In the genomic region with DNA sequence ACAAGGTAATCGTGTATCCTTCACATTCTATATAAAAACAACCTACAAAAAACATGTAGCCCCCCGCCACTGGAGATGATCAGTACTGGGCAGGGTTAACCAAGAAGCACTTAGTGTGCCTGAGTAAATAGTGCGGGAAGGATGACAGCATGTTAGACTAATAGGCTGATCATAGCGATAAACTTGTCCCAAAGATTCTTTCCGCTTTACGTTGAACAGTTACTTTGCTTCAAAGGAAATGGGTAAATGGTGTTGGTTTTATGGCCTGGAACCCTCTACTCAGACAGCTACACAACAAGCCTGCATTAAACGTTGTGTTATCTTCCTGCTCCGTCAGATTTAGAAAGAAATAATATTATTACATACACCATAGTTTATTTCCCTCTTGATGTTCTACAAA, we compare ENCODE assay signal across 24 cellular contexts.
DNase-seq lines count a peak whose midpoint lies in the region; ATAC-seq and TF ChIP-seq lines count a peak whose summit lies in the region.
"Had no signal": no experiment of that assay in that cellular context is flagged by ENCODE, and none has a peak within 500 bp of the region (broad histone marks: within the 10 kb centered on the region; RNA-seq: fewer than 3 reads in every experiment).

No MANE protein-coding gene starts in this region.

- intact Hi-C loops in left colon (cut with DNase I, micrococcal nuclease), result loop anchor here in 1 of 2 donors (10.0 kb wide), 2 partner anchors 175 to 365 kb away; no protein-coding TSS in a partner anchor

- H3K36me3 ChIP-seq in thoracic aorta (no peaks in the 10 kb centered on the region), HAP-1 (replicated peaks) (no peaks in the 10 kb centered on the region)
- H3K36me3 ChIP-seq: BLaER1, esophagus squamous epithelium, WERI-Rb-1 had no signal

- peaks cover 8 to 31% (median 15%) of the 10 kb centered on the region in 3 donors for H3K27me3 Mint-ChIP-seq in immature natural killer cell (ENCODE audit: low read depth in 3 of 3)

- H3K9me3 ChIP-seq in thoracic aorta (no peaks in the 10 kb centered on the region), HAP-1 (no peaks in the 10 kb centered on the region)
- H3K9me3 ChIP-seq: esophagus squamous epithelium had no signal

- in situ Hi-C loops in HAP-1 (cut with MboI; ENCODE audit: low sequenced_read_pairs), result no loop called here

- no peak for TF ChIP-seq CTCF in thoracic aorta (IDR thresholded peaks at IDR 0.05)

- H3K4me3 ChIP-seq in thoracic aorta (peak overlapping the region; percentile 78), HAP-1 (no peak overlapping the region)
- H3K4me3 ChIP-seq: BLaER1 had no signal

- H3K36me3 Mint-ChIP-seq in immature natural killer cell, result no peaks in the 10 kb centered on the region

- peaks cover 21 to 42% of the 10 kb centered on the region in 2 donors for H3K4me1 ChIP-seq in thoracic aorta (ENCODE audit: control insufficient read depth in 1 of 2, low read depth in 2 of 2)
- H3K4me1 ChIP-seq in HAP-1, result no peaks in the 10 kb centered on the region

- DNase-seq in NCI-H748 (lab: John Stamatoyannopoulos, UW; ENCODE audit: unreplicated experiment) (peak; percentile 25), NCI-H748 treated with DMSO at 0.1 percent for 48 hours (lab: John Stamatoyannopoulos, UW) (no peak), amniotic epithelial cell (ENCODE audit: low read depth) (peak; percentile 85), immature natural killer cell (no peak), thoracic aorta (ENCODE audit: low spot score) (no peak), left colon (no peak), HAP-1 (ENCODE audit: low spot score in 2 of 2) (no peak)
- no peak for DNase-seq in stimulated activated CD4-positive, alpha-beta T cell treated with anti-CD3 and anti-CD28 coated beads, Interleukin-12 subunit alpha, Interleukin-12 subunit beta, amount 100 ng/mL, for 4 hours
- DNase-seq: activated CD4-positive, alpha-beta T cell treated with anti-CD3 and anti-CD28 coated beads, Interleukin-2, amount 50 U/mL, for 48 hours; activated naive CD8-positive, alpha-beta T cell treated with anti-CD3 and anti-CD28 coated beads for 36 hours; activated T-cell treated with anti-CD3 and anti-CD28 coated beads, Interleukin-2, amount 50 U/mL, for 1 hour; caudate nucleus; esophagus squamous epithelium; hippocampal formation; KG1; kidney; NCI-H2081; NCI-H510A treated with DMSO at 0.1 percent for 48 hours; nucleus accumbens; SHP77; stimulated activated CD4-positive, alpha-beta T cell treated with anti-CD3 and anti-CD28 coated beads, Interleukin-1b, Interleukin-23, amount 100 ng/mL, for 48 hours; T-helper 2 cell; WERI-Rb-1 had no signal

- H3K4me1 Mint-ChIP-seq in immature natural killer cell, result peaks cover 47 to 51% of the 10 kb centered on the region in 2 donors

- peak overlapping the region; percentile 87 to 96 (median 94) for H3K4me3 Mint-ChIP-seq in immature natural killer cell

- ATAC-seq in thoracic aorta (ENCODE audit: insufficient number of reproducible peaks, low FRiP score, low read depth), result no peak
- ATAC-seq in left colon, result no peak

- no peaks in the 10 kb centered on the region for H3K9me3 Mint-ChIP-seq in immature natural killer cell
- H3K9me3 Mint-ChIP-seq: activated naive CD8-positive, alpha-beta T cell treated with anti-CD3 and anti-CD28 coated beads for 36 hours had no signal

- H3K27me3 ChIP-seq in thoracic aorta (replicated peaks; ENCODE audit: insufficient read depth) (no peaks in the 10 kb centered on the region), HAP-1 (ENCODE audit: low read depth) (peaks cover 48% of the 10 kb centered on the region)
- H3K27me3 ChIP-seq: BLaER1 had no signal

- peak overlapping the region; percentile 94 to 98 for H3K27ac ChIP-seq in thoracic aorta
- H3K27ac ChIP-seq: BLaER1, WERI-Rb-1 had no signal

- H3K27ac Mint-ChIP-seq in immature natural killer cell, result peak overlapping the region; percentile 89 to 98 (median 94)

Comparison
In these comparisons a context has a peak if more than half of its experiments do, and no peak if none do; other contexts are left out.
1. DNase-seq: peak in NCI-H748 (single experiment) and amniotic epithelial cell (single experiment); none in NCI-H748 treated with DMSO at 0.1 percent for 48 hours (single experiment), immature natural killer cell (0 of 3), thoracic aorta (single experiment), left colon (0 of 2), HAP-1 (0 of 2) and stimulated activated CD4-positive, alpha-beta T cell treated with anti-CD3 and anti-CD28 coated beads, Interleukin-12 subunit alpha, Interleukin-12 subunit beta, amount 100 ng/mL, for 4 hours (single experiment).